Comparison of ENCODE assay signal across 1 cellular context in the genomic region with DNA sequence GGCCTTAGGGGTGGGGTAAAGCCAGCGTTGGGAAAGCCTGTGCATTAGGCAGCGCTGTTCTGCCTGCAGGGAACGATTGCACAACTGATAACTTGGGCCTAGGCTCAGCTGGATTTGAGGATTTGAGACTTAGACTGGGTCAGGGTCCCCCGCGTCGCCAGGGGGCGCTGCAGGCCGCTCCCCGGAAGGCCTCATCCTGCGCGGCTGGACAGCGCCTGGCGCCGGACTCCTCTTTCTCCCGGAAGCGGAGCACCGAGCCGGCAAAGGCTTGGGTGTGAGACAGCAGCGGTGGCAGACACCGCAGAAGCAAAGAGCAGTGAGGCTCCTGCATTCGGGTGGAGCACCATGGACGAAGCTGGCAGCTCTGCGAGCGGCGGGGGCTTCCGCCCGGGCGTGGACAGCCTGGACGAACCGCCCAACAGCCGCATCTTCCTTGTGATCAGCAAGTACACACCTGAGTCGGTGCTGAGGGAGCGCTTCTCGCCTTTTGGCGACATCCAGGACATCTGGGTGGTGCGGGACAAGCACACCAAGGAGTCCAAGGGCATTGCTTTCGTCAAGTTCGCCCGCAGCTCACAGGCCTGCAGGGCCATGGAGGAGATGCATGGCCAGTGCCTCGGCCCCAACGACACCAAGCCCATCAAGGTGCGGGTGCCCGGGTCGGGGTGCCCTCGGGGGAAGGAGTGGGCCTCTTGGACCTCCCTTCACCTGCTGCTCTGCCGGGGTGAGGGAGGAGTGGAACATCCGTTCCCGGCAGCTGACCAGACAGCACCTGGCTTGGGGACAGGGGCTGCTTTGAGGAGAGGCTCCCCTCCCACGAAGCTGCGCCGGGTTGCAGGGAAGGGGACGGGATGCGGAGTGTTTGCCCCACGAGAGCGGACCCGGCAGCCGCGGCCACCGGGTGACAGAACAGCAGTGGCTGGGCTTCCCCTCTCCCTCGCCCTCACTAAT.
TF ChIP-seq lines count a peak whose summit lies in the region.

A gene with protein sequence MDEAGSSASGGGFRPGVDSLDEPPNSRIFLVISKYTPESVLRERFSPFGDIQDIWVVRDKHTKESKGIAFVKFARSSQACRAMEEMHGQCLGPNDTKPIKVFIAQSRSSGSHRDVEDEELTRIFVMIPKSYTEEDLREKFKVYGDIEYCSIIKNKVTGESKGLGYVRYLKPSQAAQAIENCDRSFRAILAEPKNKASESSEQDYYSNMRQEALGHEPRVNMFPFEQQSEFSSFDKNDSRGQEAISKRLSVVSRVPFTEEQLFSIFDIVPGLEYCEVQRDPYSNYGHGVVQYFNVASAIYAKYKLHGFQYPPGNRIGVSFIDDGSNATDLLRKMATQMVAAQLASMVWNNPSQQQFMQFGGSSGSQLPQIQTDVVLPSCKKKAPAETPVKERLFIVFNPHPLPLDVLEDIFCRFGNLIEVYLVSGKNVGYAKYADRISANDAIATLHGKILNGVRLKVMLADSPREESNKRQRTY (plus strand): TSS at position 236 of the 951 bp plus-strand sequence. CDS start 110 bp downstream, at position 346.

TF ChIP-seq in K562, 482 proteins besides CTCF, POLR2A, EP300 and RAD21 (continued from another document and continues in another):
- TF ChIP-seq, protein P1, sequence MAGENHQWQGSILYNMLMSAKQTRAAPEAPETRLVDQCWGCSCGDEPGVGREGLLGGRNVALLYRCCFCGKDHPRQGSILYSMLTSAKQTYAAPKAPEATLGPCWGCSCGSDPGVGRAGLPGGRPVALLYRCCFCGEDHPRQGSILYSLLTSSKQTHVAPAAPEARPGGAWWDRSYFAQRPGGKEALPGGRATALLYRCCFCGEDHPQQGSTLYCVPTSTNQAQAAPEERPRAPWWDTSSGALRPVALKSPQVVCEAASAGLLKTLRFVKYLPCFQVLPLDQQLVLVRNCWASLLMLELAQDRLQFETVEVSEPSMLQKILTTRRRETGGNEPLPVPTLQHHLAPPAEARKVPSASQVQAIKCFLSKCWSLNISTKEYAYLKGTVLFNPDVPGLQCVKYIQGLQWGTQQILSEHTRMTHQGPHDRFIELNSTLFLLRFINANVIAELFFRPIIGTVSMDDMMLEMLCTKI (IDR thresholded peaks at IDR 0.05; ENCODE audit: partially characterized antibody), result no peak
- TF ChIP-seq BACH1 (tag; IDR thresholded peaks at IDR 0.05) (no peak), ADNP (tag; IDR thresholded peaks at IDR 0.05) (no peak), ZNF146 (CRISPR knock-in tag; IDR thresholded peaks at IDR 0.05; ENCODE audit: unreplicated experiment) (no peak), ZNF24 (IDR thresholded peaks at IDR 0.05) (no peak; the same call in 1 of the 2 replicates), COPS2 (conservative IDR thresholded peaks at IDR 0.05) (no peak), SAFB2 (IDR thresholded peaks at IDR 0.05; ENCODE audit: borderline replicate concordance, low read depth, low read length, severe bottlenecking) (no peak), KLF6 (CRISPR knock-in tag; IDR thresholded peaks at IDR 0.05; ENCODE audit: borderline replicate concordance) (no peak; the same call in 1 of the 2 replicates), GATAD2A (IDR thresholded peaks at IDR 0.05) (no peak), ZFP36 (IDR thresholded peaks at IDR 0.05; ENCODE audit: low read depth, low read length, partially characterized antibody) (peak; percentile 13), NELFE (IDR thresholded peaks at IDR 0.05; ENCODE audit: insufficient read depth, insufficient read length) (no peak), MTF1 (CRISPR knock-in tag; IDR thresholded peaks at IDR 0.05; ENCODE audit: borderline replicate concordance) (no peak), YBX1 (IDR thresholded peaks at IDR 0.05) (no peak), BMI1 (IDR thresholded peaks at IDR 0.05; ENCODE audit: low read length) (no peak), MAZ (CRISPR knock-in tag; conservative IDR thresholded peaks at IDR 0.05 in 1 of 2, IDR thresholded peaks at IDR 0.05 in 1 of 2) (peak; percentile 66 to 94; a peak in 3 of 4 replicates), ZKSCAN8 (CRISPR knock-in tag; IDR thresholded peaks at IDR 0.05) (no peak), ZNF184 (CRISPR knock-in tag; IDR thresholded peaks at IDR 0.05) (no peak), FOXJ3 (CRISPR knock-in tag; IDR thresholded peaks at IDR 0.05) (no peak), NR2F6 (CRISPR knock-in tag; IDR thresholded peaks at IDR 0.05) (no peak; the same call in 1 of the 2 replicates), GATA2 (CRISPR knock-in tag; IDR thresholded peaks at IDR 0.05) (peak; percentile 88), RBBP5 (IDR thresholded peaks at IDR 0.05; ENCODE audit: borderline replicate concordance, insufficient read depth, low read length, poor library complexity, severe bottlenecking) (peak; percentile 94), ZNF197 (CRISPR knock-in tag; IDR thresholded peaks at IDR 0.05; ENCODE audit: low read depth) (no peak), TOE1 (IDR thresholded peaks at IDR 0.05; ENCODE audit: borderline replicate concordance) (peak; percentile 78), TOE1 (CRISPR knock-in tag; IDR thresholded peaks at IDR 0.05; ENCODE audit: borderline replicate concordance, low read depth) (no peak)
- TF ChIP-seq, protein P2, sequence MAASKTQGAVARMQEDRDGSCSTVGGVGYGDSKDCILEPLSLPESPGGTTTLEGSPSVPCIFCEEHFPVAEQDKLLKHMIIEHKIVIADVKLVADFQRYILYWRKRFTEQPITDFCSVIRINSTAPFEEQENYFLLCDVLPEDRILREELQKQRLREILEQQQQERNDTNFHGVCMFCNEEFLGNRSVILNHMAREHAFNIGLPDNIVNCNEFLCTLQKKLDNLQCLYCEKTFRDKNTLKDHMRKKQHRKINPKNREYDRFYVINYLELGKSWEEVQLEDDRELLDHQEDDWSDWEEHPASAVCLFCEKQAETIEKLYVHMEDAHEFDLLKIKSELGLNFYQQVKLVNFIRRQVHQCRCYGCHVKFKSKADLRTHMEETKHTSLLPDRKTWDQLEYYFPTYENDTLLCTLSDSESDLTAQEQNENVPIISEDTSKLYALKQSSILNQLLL (CRISPR knock-in tag; IDR thresholded peaks at IDR 0.05; ENCODE audit: borderline replicate concordance), result no peak
- TF ChIP-seq, protein P3, sequence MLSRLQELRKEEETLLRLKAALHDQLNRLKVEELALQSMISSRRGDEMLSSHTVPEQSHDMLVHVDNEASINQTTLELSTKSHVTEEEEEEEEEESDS (CRISPR knock-in tag; IDR thresholded peaks at IDR 0.05), result no peak
- TF ChIP-seq, protein P4, sequence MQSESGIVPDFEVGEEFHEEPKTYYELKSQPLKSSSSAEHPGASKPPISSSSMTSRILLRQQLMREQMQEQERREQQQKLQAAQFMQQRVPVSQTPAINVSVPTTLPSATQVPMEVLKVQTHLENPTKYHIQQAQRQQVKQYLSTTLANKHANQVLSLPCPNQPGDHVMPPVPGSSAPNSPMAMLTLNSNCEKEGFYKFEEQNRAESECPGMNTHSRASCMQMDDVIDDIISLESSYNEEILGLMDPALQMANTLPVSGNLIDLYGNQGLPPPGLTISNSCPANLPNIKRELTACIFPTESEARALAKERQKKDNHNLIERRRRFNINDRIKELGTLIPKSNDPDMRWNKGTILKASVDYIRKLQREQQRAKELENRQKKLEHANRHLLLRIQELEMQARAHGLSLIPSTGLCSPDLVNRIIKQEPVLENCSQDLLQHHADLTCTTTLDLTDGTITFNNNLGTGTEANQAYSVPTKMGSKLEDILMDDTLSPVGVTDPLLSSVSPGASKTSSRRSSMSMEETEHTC (IDR thresholded peaks at IDR 0.05), result no peak; the same call in 1 of the 2 replicates
- TF ChIP-seq, protein P5, sequence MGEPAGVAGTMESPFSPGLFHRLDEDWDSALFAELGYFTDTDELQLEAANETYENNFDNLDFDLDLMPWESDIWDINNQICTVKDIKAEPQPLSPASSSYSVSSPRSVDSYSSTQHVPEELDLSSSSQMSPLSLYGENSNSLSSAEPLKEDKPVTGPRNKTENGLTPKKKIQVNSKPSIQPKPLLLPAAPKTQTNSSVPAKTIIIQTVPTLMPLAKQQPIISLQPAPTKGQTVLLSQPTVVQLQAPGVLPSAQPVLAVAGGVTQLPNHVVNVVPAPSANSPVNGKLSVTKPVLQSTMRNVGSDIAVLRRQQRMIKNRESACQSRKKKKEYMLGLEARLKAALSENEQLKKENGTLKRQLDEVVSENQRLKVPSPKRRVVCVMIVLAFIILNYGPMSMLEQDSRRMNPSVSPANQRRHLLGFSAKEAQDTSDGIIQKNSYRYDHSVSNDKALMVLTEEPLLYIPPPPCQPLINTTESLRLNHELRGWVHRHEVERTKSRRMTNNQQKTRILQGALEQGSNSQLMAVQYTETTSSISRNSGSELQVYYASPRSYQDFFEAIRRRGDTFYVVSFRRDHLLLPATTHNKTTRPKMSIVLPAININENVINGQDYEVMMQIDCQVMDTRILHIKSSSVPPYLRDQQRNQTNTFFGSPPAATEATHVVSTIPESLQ (CRISPR knock-in tag; IDR thresholded peaks at IDR 0.05), result peak; percentile 85; the same call in 1 of the 2 replicates
- TF ChIP-seq, protein P6, sequence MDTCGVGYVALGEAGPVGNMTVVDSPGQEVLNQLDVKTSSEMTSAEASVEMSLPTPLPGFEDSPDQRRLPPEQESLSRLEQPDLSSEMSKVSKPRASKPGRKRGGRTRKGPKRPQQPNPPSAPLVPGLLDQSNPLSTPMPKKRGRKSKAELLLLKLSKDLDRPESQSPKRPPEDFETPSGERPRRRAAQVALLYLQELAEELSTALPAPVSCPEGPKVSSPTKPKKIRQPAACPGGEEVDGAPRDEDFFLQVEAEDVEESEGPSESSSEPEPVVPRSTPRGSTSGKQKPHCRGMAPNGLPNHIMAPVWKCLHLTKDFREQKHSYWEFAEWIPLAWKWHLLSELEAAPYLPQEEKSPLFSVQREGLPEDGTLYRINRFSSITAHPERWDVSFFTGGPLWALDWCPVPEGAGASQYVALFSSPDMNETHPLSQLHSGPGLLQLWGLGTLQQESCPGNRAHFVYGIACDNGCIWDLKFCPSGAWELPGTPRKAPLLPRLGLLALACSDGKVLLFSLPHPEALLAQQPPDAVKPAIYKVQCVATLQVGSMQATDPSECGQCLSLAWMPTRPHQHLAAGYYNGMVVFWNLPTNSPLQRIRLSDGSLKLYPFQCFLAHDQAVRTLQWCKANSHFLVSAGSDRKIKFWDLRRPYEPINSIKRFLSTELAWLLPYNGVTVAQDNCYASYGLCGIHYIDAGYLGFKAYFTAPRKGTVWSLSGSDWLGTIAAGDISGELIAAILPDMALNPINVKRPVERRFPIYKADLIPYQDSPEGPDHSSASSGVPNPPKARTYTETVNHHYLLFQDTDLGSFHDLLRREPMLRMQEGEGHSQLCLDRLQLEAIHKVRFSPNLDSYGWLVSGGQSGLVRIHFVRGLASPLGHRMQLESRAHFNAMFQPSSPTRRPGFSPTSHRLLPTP (IDR thresholded peaks at IDR 0.05; ENCODE audit: borderline replicate concordance, extremely low read depth, insufficient read length), result no peak
- TF ChIP-seq, protein P7, sequence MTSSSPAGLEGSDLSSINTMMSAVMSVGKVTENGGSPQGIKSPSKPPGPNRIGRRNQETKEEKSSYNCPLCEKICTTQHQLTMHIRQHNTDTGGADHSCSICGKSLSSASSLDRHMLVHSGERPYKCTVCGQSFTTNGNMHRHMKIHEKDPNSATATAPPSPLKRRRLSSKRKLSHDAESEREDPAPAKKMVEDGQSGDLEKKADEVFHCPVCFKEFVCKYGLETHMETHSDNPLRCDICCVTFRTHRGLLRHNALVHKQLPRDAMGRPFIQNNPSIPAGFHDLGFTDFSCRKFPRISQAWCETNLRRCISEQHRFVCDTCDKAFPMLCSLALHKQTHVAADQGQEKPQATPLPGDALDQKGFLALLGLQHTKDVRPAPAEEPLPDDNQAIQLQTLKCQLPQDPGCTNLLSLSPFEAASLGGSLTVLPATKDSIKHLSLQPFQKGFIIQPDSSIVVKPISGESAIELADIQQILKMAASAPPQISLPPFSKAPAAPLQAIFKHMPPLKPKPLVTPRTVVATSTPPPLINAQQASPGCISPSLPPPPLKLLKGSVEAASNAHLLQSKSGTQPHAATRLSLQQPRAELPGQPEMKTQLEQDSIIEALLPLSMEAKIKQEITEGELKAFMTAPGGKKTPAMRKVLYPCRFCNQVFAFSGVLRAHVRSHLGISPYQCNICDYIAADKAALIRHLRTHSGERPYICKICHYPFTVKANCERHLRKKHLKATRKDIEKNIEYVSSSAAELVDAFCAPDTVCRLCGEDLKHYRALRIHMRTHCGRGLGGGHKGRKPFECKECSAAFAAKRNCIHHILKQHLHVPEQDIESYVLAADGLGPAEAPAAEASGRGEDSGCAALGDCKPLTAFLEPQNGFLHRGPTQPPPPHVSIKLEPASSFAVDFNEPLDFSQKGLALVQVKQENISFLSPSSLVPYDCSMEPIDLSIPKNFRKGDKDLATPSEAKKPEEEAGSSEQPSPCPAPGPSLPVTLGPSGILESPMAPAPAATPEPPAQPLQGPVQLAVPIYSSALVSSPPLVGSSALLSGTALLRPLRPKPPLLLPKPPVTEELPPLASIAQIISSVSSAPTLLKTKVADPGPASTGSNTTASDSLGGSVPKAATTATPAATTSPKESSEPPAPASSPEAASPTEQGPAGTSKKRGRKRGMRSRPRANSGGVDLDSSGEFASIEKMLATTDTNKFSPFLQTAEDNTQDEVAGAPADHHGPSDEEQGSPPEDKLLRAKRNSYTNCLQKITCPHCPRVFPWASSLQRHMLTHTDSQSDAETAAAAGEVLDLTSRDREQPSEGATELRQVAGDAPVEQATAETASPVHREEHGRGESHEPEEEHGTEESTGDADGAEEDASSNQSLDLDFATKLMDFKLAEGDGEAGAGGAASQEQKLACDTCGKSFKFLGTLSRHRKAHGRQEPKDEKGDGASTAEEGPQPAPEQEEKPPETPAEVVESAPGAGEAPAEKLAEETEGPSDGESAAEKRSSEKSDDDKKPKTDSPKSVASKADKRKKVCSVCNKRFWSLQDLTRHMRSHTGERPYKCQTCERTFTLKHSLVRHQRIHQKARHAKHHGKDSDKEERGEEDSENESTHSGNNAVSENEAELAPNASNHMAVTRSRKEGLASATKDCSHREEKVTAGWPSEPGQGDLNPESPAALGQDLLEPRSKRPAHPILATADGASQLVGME (CRISPR knock-in tag; IDR thresholded peaks at IDR 0.05), result no peak; the same call in 1 of the 2 replicates
- TF ChIP-seq, protein P8, sequence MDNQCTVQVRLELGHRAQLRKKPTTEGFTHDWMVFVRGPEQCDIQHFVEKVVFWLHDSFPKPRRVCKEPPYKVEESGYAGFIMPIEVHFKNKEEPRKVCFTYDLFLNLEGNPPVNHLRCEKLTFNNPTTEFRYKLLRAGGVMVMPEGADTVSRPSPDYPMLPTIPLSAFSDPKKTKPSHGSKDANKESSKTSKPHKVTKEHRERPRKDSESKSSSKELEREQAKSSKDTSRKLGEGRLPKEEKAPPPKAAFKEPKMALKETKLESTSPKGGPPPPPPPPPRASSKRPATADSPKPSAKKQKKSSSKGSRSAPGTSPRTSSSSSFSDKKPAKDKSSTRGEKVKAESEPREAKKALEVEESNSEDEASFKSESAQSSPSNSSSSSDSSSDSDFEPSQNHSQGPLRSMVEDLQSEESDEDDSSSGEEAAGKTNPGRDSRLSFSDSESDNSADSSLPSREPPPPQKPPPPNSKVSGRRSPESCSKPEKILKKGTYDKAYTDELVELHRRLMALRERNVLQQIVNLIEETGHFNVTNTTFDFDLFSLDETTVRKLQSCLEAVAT (IDR thresholded peaks at IDR 0.05), result peak in 1 of 2 experiments; percentile 28; a peak in 1 of 4 replicates
- TF ChIP-seq, protein P9, sequence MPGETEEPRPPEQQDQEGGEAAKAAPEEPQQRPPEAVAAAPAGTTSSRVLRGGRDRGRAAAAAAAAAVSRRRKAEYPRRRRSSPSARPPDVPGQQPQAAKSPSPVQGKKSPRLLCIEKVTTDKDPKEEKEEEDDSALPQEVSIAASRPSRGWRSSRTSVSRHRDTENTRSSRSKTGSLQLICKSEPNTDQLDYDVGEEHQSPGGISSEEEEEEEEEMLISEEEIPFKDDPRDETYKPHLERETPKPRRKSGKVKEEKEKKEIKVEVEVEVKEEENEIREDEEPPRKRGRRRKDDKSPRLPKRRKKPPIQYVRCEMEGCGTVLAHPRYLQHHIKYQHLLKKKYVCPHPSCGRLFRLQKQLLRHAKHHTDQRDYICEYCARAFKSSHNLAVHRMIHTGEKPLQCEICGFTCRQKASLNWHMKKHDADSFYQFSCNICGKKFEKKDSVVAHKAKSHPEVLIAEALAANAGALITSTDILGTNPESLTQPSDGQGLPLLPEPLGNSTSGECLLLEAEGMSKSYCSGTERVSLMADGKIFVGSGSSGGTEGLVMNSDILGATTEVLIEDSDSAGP (CRISPR knock-in tag; IDR thresholded peaks at IDR 0.05), result 0 out of 2 replicates have a peak, but pooled peaks have one; percentile 11
